In the genomic region with DNA sequence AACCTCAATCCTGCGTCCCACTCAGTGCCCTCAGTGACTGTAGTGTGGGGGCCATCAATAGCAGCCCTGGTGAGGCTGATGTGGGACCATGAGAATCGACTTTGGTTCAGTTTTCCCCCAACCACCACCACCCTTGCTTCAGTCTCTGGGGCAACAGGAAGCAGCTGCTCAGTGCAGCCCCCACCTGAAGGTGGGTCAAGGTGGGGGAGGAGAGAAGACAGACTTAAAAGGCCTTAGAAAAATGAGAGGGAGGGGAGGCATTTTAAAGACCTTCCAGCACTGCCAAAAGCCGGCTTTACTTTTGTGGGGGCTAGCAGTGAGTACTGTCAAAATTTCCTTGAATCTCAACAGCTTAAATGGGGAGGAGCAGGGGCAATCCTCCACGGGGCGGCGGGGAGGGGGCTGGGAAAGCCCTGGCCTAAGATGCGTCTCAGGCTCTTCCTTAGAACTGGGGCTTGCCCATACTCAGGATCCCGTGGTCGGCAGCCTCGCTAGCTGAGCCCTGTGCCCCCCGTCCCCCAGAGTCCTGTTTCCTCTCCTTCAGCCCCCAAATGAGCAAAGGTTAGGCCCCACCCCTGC, we compare ENCODE assay signal across 8 cellular contexts. TPM values are rescaled to one million over a fixed set of nuclear protein-coding genes. Genes with fewer than 3 reads are reported as not detected.
DNase-seq lines count a peak whose midpoint lies in the region; ATAC-seq and TF ChIP-seq lines count a peak whose summit lies in the region.

No MANE protein-coding gene starts in this region.

- no peaks in the 10 kb centered on the region for H3K27me3 ChIP-seq in Panc1 (ENCODE audit: control insufficient read depth, insufficient read depth, low read length)

- H3K4me3 ChIP-seq in GM08714 (ENCODE audit: low read length) (peak overlapping the region; percentile 78), Panc1 (ENCODE audit: low read depth in 2 of 2, low read length in 2 of 2) (peak overlapping the region; percentile 65 to 90)

- no peaks in the 10 kb centered on the region for H3K9me3 ChIP-seq in Panc1 (ENCODE audit: control insufficient read depth, insufficient read depth, low read depth, low read length)

- peaks cover 14% of the 10 kb centered on the region for H3K36me3 Mint-ChIP-seq in neural crest cell (ENCODE audit: low read depth)

- peak overlapping the region; percentile 96 for H3K27ac ChIP-seq in Panc1 (ENCODE audit: low read length)

- POLR2A ChIA-PET in Panc1 (lab: Charles Lee): interaction anchor here (0.6 kb wide), 1 partner anchor 130 kb away, joined by 5 read pairs; no protein-coding TSS in a partner anchor

- peaks cover 6% of the 10 kb centered on the region for H3K36me3 ChIP-seq in Panc1 (ENCODE audit: control insufficient read depth, insufficient read depth, low read length)

- in situ Hi-C loops in Panc1 (cut with HindIII; ENCODE audit: low pct_unique_long_range_greater_than_20kb, low sequenced_read_pairs): no loop called here

- DNase-seq in Panc1 (ENCODE audit: low read depth, low spot score) (no peak), neural crest cell (ENCODE audit: low read depth, low spot score) (no peak), H4 (ENCODE audit: low spot score) (no peak), nucleus accumbens (lab: John Stamatoyannopoulos, UW) (no peak), NK-92 (lab: John Stamatoyannopoulos, UW; ENCODE audit: unreplicated experiment) (no peak)
- peak; percentile 52 for DNase-seq in effector CD4-positive, alpha-beta T cell

- H3K4me3 Mint-ChIP-seq in neural crest cell: peak overlapping the region; percentile 97

- TF ChIP-seq CTCF in Panc1 (IDR thresholded peaks at IDR 0.05) (no peak), neural crest cell (conservative IDR thresholded peaks at IDR 0.05) (no peak)

- intact Hi-C loops in Panc1 (cut with micrococcal nuclease; ENCODE audit: unreplicated experiment): no loop called here

- H3K27me3 Mint-ChIP-seq in neural crest cell (ENCODE audit: low read depth): no peaks in the 10 kb centered on the region

- H3K27ac Mint-ChIP-seq in neural crest cell (ENCODE audit: unreplicated experiment): peak overlapping the region; percentile 96

- ATAC-seq in Panc1: peak; percentile 0
- ATAC-seq in HG03280 (IDR thresholded peaks at IDR 0.05; ENCODE audit: unreplicated experiment): no peak

- peaks cover 75% of the 10 kb centered on the region for H3K4me1 Mint-ChIP-seq in neural crest cell

- BruUV-seq in Panc1 (replicated peaks; lab: Mats Ljungman, UMichigan): no TSS peak

- H3K4me1 ChIP-seq in Panc1 (ENCODE audit: control insufficient read depth, insufficient read depth, low read length): peaks cover 43% of the 10 kb centered on the region

- CTCF ChIA-PET in Panc1 (lab: Charles Lee): interaction anchor here (0.5 to 1.5 kb wide), 5 partner anchors 10 to 948 kb away, joined by 3 to 11 read pairs (median 5); partner anchors contain the start of gene ATP5F1B

- H3K9me3 Mint-ChIP-seq in neural crest cell: no peaks in the 10 kb centered on the region

RNA-seq across cellular contexts. Expression of gene BAZ2A, which starts 5.5 kb away (rescaled TPM):
- total RNA-seq in Panc1 (2021; ENCODE audit: unreplicated experiment) (131 TPM), neural crest cell (116 and 122 TPM in 2 replicates)
- polyA plus RNA-seq in Panc1 (2012; ENCODE audit: insufficient read length): 77.0 TPM
- total RNA-seq in H4 (2014; rRNA removed; shearing (Covaris generic)): 22.2 and 28.4 TPM in 2 replicates

RNA-seq across cellular contexts. Expression of gene ATP5F1B, which starts 10.2 kb away (rescaled TPM):
- 999 TPM for total RNA-seq in Panc1 (2021; ENCODE audit: unreplicated experiment)
- polyA plus RNA-seq in Panc1 (2012; ENCODE audit: insufficient read length): 1,395 TPM
- 626 and 651 TPM in 2 replicates for total RNA-seq in neural crest cell
- 765 and 888 TPM in 2 replicates for total RNA-seq in H4 (2014; rRNA removed; shearing (Covaris generic))

RNA-seq across cellular contexts. Expression of gene PTGES3, which starts 52.5 kb away (rescaled TPM):
- total RNA-seq in Panc1 (2021; ENCODE audit: unreplicated experiment): 339 TPM
- polyA plus RNA-seq in Panc1 (2012; ENCODE audit: insufficient read length): 264 TPM
- total RNA-seq in neural crest cell: 282 and 284 TPM in 2 replicates
- total RNA-seq in H4 (2014; rRNA removed; shearing (Covaris generic)): 139 and 202 TPM in 2 replicates
